In genomic region chr2:11157296-11157695, GRCh38 we compare ENCODE assay signal across 22 cellular contexts.
"Had no signal": no experiment of that assay in that cellular context is flagged by ENCODE, and none has a peak within 500 bp of the region (broad histone marks: within the 10 kb centered on the region; RNA-seq: fewer than 3 reads in every experiment).

No MANE protein-coding gene starts in this region.

- H3K27ac Mint-ChIP-seq: activated naive CD8-positive, alpha-beta T cell; activated T-helper 17 cell treated with anti-CD3 and anti-CD28 coated beads, Interleukin-2, amount 50 U/mL, for 72 hours had no signal

- H3K4me2 ChIP-seq: smooth muscle cell had no signal

- H3K4me3 ChIP-seq: left ventricle myocardium inferior, mucosa of descending colon, prostate gland, smooth muscle cell, transverse colon had no signal

- FAIRE-seq: endothelial cell of umbilical vein, kidney had no signal

- H3K27ac ChIP-seq: coronary artery, left ventricle myocardium inferior, prostate gland, transverse colon, vagina had no signal

- H3K9me3 ChIP-seq: left ventricle myocardium inferior, mucosa of descending colon, prostate gland, transverse colon, vagina had no signal

- H3K36me3 ChIP-seq: left ventricle myocardium inferior, prostate gland, transverse colon, vagina had no signal

- DNase-seq: activated CD4-positive, alpha-beta T cell treated with anti-CD3 and anti-CD28 coated beads for 1 hour; amniotic stem cell; central memory CD4-positive, alpha-beta T cell; foreskin fibroblast; hypothalamus; kidney; left ventricle myocardium inferior; naive thymus-derived CD4-positive, alpha-beta T cell; stimulated activated CD4-positive, alpha-beta T cell treated with anti-CD3 and anti-CD28 coated beads, Interleukin-4, amount 100 ng/mL, for 4 hours; stimulated activated CD8-positive, alpha-beta memory T cell treated with anti-CD3 and anti-CD28 coated beads, Interleukin-4, amount 100 ng/mL, for 48 hours; stimulated activated naive CD8-positive, alpha-beta T cell treated with anti-CD3 and anti-CD28 coated beads, Interleukin-15, Interleukin-2, amounts not matched to agents 100 U/mL and 50 U/mL, for 24 hours; T1000; transverse colon had no signal

- H3K27me3 Mint-ChIP-seq: activated naive CD8-positive, alpha-beta T cell; activated T-helper 17 cell treated with anti-CD3 and anti-CD28 coated beads, Interleukin-2, amount 50 U/mL, for 72 hours had no signal

- H3K9me3 Mint-ChIP-seq: activated T-helper 17 cell treated with anti-CD3 and anti-CD28 coated beads, Interleukin-2, amount 50 U/mL, for 72 hours; naive thymus-derived CD4-positive, alpha-beta T cell had no signal

- H3K27me3 ChIP-seq: transverse colon, vagina had no signal

- ATAC-seq: activated T-helper 17 cell treated with anti-CD3 and anti-CD28 coated beads, Interleukin-2, amount 50 U/mL, for 72 hours; mucosa of descending colon; naive thymus-derived CD4-positive, alpha-beta T cell; right cardiac atrium; stimulated activated naive CD8-positive, alpha-beta T cell treated with anti-CD3 and anti-CD28 coated beads, Interleukin-15, Interleukin-2, amounts not matched to agents 100 U/mL and 50 U/mL, for 24 hours had no signal

- H3K4me1 ChIP-seq: prostate gland had no signal
